Comparison of ENCODE assay signal across 1 cellular context in the genomic region with DNA sequence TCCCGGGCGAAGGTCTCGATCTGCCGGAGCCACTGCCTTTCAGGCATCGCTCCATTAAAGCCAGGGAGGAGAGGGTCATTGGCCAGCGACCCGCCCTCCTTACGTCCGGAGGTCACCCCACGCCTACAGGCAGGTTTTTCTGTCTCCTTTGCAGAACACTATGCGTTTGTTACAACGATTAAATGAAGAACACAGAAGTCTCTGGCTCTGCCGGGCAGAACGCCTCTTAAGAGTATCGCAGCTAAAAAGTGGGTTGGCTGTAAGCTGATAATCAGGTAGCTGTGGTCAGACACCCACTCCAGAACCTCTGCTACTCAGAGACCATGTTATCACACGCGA.
TF ChIP-seq lines count a peak whose summit lies in the region.

No MANE protein-coding gene starts in this region.

TF ChIP-seq in HEK293T, 16 proteins besides CTCF, POLR2A, EP300 and RAD21 (continued from another document):
- TF ChIP-seq, protein P1, sequence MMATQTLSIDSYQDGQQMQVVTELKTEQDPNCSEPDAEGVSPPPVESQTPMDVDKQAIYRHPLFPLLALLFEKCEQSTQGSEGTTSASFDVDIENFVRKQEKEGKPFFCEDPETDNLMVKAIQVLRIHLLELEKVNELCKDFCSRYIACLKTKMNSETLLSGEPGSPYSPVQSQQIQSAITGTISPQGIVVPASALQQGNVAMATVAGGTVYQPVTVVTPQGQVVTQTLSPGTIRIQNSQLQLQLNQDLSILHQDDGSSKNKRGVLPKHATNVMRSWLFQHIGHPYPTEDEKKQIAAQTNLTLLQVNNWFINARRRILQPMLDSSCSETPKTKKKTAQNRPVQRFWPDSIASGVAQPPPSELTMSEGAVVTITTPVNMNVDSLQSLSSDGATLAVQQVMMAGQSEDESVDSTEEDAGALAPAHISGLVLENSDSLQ (IDR thresholded peaks at IDR 0.05), result no peak
- TF ChIP-seq TARDBP (IDR thresholded peaks at IDR 0.05), result no peak
